8 cellular contexts compared by ENCODE assay signal in the genomic region with DNA sequence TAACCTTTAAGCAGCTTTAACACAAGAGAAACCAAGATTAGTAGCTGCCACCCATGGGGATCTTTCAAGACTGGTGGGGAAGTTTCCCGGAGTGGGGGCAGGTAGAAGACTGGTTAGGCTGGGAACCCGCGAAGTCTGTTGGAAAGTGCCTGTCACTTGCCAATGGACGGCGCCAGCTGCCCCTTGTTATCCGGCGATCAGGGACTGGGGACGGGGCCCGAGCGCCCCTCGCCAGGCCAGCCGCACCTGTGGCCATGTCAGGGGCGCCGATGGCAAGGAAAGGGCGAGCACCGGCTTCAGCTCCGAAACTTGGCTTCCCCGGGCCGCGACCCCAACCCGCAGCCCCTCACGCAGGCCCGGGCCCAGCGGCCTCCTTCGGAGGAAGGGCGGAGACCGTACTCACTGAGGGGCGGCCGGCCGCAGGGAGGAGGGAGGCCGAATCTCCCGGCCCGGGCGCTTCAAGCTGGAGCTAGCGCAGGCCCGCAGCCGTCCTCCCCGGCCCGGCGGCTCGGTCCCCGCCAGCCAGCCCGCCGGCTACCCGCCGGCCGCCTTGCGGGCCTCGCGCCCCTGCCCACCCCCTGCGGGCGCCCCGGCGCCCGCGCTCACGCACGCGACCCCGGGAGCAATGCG. TPM values are rescaled to one million over a fixed set of nuclear protein-coding genes. Genes with fewer than 3 reads are reported as not detected.
A peak's percentile ranks its signal among the peaks of the same experiment; 100 is the strongest.
DNase-seq lines count a peak whose midpoint lies in the region; ATAC-seq and TF ChIP-seq lines count a peak whose summit lies in the region.

No MANE protein-coding gene starts in this region.

- peaks cover 28% of the 10 kb centered on the region for H3K4me1 Mint-ChIP-seq in WTC11
- peaks cover 36% of the 10 kb centered on the region for H3K4me1 Mint-ChIP-seq in stimulated activated effector memory CD8-positive, alpha-beta T cell treated with anti-CD3 and anti-CD28 coated beads, Interleukin-12 subunit alpha, Interleukin-12 subunit beta, amount 100 ng/mL, for 72 hours

- H3K27me3 ChIP-seq in dorsolateral prefrontal cortex = no peaks in the 10 kb centered on the region

- intact Hi-C loops in dorsolateral prefrontal cortex (cut with DNase I) = loop anchor here (2.0 to 5.0 kb wide), 5 partner anchors 90 to 923 kb away; a partner anchor contains a TSS
- intact Hi-C loops in lower leg skin (cut with DNase I; ENCODE audit: low total_unique reads) = no loop called here

- H3K4me3 ChIP-seq in AG10803 (ENCODE audit: low read length) (peak overlapping the region; percentile 91), dorsolateral prefrontal cortex (peak overlapping the region; percentile 66 to 96 (median 88)), lower leg skin (ENCODE audit: low read depth, poor library complexity, severe bottlenecking) (peak overlapping the region; percentile 86)

- peaks cover 21% of the 10 kb centered on the region for H3K36me3 Mint-ChIP-seq in WTC11
- peaks cover 56% of the 10 kb centered on the region for H3K36me3 Mint-ChIP-seq in stimulated activated effector memory CD8-positive, alpha-beta T cell treated with anti-CD3 and anti-CD28 coated beads, Interleukin-12 subunit alpha, Interleukin-12 subunit beta, amount 100 ng/mL, for 72 hours

- no peak for TF ChIP-seq POLR2A in lower leg skin (IDR thresholded peaks at IDR 0.05)

- DNase-seq in AG10803 (ENCODE audit: low read depth) (peak; percentile 26), WTC11 (ENCODE audit: low spot score) (peak; percentile 55), dorsolateral prefrontal cortex (peak in 6 of 10 donors; percentile 19 to 61 (median 32)), lower leg skin (ENCODE audit: low spot score in 2 of 2) (peak in 1 of 2 donors; percentile 87), NCI-H1694 (lab: John Stamatoyannopoulos, UW) (no peak)
- DNase-seq in stimulated activated effector memory CD8-positive, alpha-beta T cell treated with anti-CD3 and anti-CD28 coated beads, Interleukin-12 subunit alpha, Interleukin-12 subunit beta, amount 100 ng/mL, for 72 hours (ENCODE audit: low spot score in 2 of 2) = peak; percentile 21 to 71

- POLR2A ChIA-PET in WTC11 (lab: Charles Lee) = interaction anchor here (0.6 kb wide), 3 partner anchors 55 to 169 kb away, joined by 3 to 6 read pairs (median 5); no protein-coding TSS in a partner anchor

- H3K9me3 Mint-ChIP-seq in WTC11 = no peaks in the 10 kb centered on the region
- no peaks in the 10 kb centered on the region for H3K9me3 Mint-ChIP-seq in stimulated activated effector memory CD8-positive, alpha-beta T cell treated with anti-CD3 and anti-CD28 coated beads, Interleukin-12 subunit alpha, Interleukin-12 subunit beta, amount 100 ng/mL, for 72 hours

- peak overlapping the region; percentile 70 for H3K4me3 Mint-ChIP-seq in WTC11
- peak overlapping the region; percentile 80 for H3K4me3 Mint-ChIP-seq in stimulated activated effector memory CD8-positive, alpha-beta T cell treated with anti-CD3 and anti-CD28 coated beads, Interleukin-12 subunit alpha, Interleukin-12 subunit beta, amount 100 ng/mL, for 72 hours

- CTCF ChIA-PET in WTC11 (lab: Charles Lee) = interaction anchor here (0.6 to 1.3 kb wide), 3 partner anchors 37 to 1234 kb away, joined by 3 to 4 read pairs (median 3); no protein-coding TSS in a partner anchor

- 0 to 1% methylated on average over 12 to 27 of the region's 61 CpGs for WGBS in lower leg skin, 2 donors

- H3K27me3 Mint-ChIP-seq in WTC11 (ENCODE audit: low read depth) = no peaks in the 10 kb centered on the region

- no peak overlapping the region for H3K27ac Mint-ChIP-seq in WTC11
- H3K27ac Mint-ChIP-seq in stimulated activated effector memory CD8-positive, alpha-beta T cell treated with anti-CD3 and anti-CD28 coated beads, Interleukin-12 subunit alpha, Interleukin-12 subunit beta, amount 100 ng/mL, for 72 hours = peak overlapping the region; percentile 96

- no peak for TF ChIP-seq CTCF in AG10803 (conservative IDR thresholded peaks at IDR 0.05; ENCODE audit: low read length)
- no peak for TF ChIP-seq CTCF in WTC11 (IDR thresholded peaks at IDR 0.05)
- TF ChIP-seq CTCF in dorsolateral prefrontal cortex (IDR thresholded peaks at IDR 0.05 in 54 of 56, conservative IDR thresholded peaks at IDR 0.05 in 2 of 56; ENCODE audit: low read depth in 1 of 56, partially characterized antibody in 56 of 56) = peak in 1 of 56 donors; percentile 2
- TF ChIP-seq CTCF in lower leg skin (IDR thresholded peaks at IDR 0.05) = no peak

- peak overlapping the region in 54 of 59 donors; percentile 28 to 99 (median 97) for H3K27ac ChIP-seq in dorsolateral prefrontal cortex

- ATAC-seq in GM18868 (IDR thresholded peaks at IDR 0.05; ENCODE audit: unreplicated experiment) (peak; percentile 18), HG03520 (IDR thresholded peaks at IDR 0.05; ENCODE audit: unreplicated experiment) (peak; percentile 13), WTC11 (peak; percentile 53)
- ATAC-seq in stimulated activated effector memory CD8-positive, alpha-beta T cell treated with anti-CD3 and anti-CD28 coated beads, Interleukin-12 subunit alpha, Interleukin-12 subunit beta, amount 100 ng/mL, for 72 hours = peak; percentile 60

TF ChIP-seq in WTC11, 78 proteins besides CTCF, POLR2A, EP300 and RAD21 (continues in another document):
- peak; percentile 43; the same call in 1 of the 2 replicates for TF ChIP-seq CREM (CRISPR knock-in tag; IDR thresholded peaks at IDR 0.05)
- TF ChIP-seq, protein P1, sequence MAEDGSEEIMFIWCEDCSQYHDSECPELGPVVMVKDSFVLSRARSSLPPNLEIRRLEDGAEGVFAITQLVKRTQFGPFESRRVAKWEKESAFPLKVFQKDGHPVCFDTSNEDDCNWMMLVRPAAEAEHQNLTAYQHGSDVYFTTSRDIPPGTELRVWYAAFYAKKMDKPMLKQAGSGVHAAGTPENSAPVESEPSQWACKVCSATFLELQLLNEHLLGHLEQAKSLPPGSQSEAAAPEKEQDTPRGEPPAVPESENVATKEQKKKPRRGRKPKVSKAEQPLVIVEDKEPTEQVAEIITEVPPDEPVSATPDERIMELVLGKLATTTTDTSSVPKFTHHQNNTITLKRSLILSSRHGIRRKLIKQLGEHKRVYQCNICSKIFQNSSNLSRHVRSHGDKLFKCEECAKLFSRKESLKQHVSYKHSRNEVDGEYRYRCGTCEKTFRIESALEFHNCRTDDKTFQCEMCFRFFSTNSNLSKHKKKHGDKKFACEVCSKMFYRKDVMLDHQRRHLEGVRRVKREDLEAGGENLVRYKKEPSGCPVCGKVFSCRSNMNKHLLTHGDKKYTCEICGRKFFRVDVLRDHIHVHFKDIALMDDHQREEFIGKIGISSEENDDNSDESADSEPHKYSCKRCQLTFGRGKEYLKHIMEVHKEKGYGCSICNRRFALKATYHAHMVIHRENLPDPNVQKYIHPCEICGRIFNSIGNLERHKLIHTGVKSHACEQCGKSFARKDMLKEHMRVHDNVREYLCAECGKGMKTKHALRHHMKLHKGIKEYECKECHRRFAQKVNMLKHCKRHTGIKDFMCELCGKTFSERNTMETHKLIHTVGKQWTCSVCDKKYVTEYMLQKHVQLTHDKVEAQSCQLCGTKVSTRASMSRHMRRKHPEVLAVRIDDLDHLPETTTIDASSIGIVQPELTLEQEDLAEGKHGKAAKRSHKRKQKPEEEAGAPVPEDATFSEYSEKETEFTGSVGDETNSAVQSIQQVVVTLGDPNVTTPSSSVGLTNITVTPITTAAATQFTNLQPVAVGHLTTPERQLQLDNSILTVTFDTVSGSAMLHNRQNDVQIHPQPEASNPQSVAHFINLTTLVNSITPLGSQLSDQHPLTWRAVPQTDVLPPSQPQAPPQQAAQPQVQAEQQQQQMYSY (CRISPR knock-in tag; IDR thresholded peaks at IDR 0.05) = 0 out of 2 replicates have a peak, but pooled peaks have one; percentile 17
- TF ChIP-seq, protein P2, sequence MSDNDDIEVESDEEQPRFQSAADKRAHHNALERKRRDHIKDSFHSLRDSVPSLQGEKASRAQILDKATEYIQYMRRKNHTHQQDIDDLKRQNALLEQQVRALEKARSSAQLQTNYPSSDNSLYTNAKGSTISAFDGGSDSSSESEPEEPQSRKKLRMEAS (CRISPR knock-in tag; IDR thresholded peaks at IDR 0.05) = no peak
- no peak for TF ChIP-seq ELF4 (CRISPR knock-in tag; IDR thresholded peaks at IDR 0.05; ENCODE audit: low read depth)
- TF ChIP-seq SMAD4 (CRISPR knock-in tag; IDR thresholded peaks at IDR 0.05) = no peak
- 0 out of 2 replicates have a peak, but pooled peaks have one; percentile 18 for TF ChIP-seq RELA (CRISPR knock-in tag; IDR thresholded peaks at IDR 0.05; ENCODE audit: borderline replicate concordance)
- TF ChIP-seq KAT7 (CRISPR knock-in tag; IDR thresholded peaks at IDR 0.05; ENCODE audit: borderline replicate concordance) = peak; percentile 60; the same call in 1 of the 2 replicates
- TF ChIP-seq, protein P3, sequence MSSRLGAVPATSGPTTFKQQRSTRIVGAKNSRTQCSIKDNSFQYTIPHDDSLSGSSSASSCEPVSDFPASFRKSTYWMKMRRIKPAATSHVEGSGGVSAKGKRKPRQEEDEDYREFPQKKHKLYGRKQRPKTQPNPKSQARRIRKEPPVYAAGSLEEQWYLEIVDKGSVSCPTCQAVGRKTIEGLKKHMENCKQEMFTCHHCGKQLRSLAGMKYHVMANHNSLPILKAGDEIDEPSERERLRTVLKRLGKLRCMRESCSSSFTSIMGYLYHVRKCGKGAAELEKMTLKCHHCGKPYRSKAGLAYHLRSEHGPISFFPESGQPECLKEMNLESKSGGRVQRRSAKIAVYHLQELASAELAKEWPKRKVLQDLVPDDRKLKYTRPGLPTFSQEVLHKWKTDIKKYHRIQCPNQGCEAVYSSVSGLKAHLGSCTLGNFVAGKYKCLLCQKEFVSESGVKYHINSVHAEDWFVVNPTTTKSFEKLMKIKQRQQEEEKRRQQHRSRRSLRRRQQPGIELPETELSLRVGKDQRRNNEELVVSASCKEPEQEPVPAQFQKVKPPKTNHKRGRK (CRISPR knock-in tag; IDR thresholded peaks at IDR 0.05; ENCODE audit: borderline replicate concordance) = no peak

RNA-seq across cellular contexts. Expression of a gene that starts 0.5 kb away (rescaled TPM):
- total RNA-seq in WTC11 (2021) (19.7 to 23.6 TPM (median 22.8 TPM) in 3 replicates), dorsolateral prefrontal cortex (10 to 100 TPM; 35.4 to 72.5 (median 51.8) TPM), lower leg skin (10 to 100 TPM; 14.7 to 20.8 (median 16.9) TPM)

RNA-seq across cellular contexts. Expression of a gene that starts 7.2 kb away (rescaled TPM):
- total RNA-seq in WTC11 (2021) (37.9 to 43.6 TPM (median 38.7 TPM) in 3 replicates), dorsolateral prefrontal cortex (100 to 1,000 TPM in 2 of 120 experiments, 10 to 100 TPM in 118; 34.7 to 122 (median 64.4) TPM), lower leg skin (10 to 100 TPM; 24.2 to 66.4 (median 32.2) TPM)
